ENCODE assay signal across 10 cellular contexts in genomic region chrX:137032378-137032694, GRCh38. TPM values are rescaled to one million over a fixed set of nuclear protein-coding genes. Genes with fewer than 3 reads are reported as not detected.
DNase-seq lines count a peak whose midpoint lies in the region; ATAC-seq, FAIRE-seq and TF ChIP-seq lines count a peak whose summit lies in the region.
"Had no signal": no experiment of that assay in that cellular context is flagged by ENCODE, and none has a peak within 500 bp of the region (broad histone marks: within the 10 kb centered on the region; RNA-seq: fewer than 3 reads in every experiment).

No MANE protein-coding gene starts in this region.

- peaks cover 6% of the 10 kb centered on the region; the same call in 1 of the 2 replicates for H3K9me3 ChIP-seq in IMR-90 (ENCODE audit: control insufficient read depth, insufficient read depth, low read length)
- peaks cover 0 to 3% of the 10 kb centered on the region in 2 donors for H3K9me3 ChIP-seq in esophagus (ENCODE audit: control insufficient read depth in 2 of 2, insufficient read depth in 1 of 2, low read depth in 1 of 2, low read length in 1 of 2)
- no peaks in the 10 kb centered on the region for H3K9me3 ChIP-seq in skeletal muscle tissue (ENCODE audit: control insufficient read depth in 3 of 3, low read length in 3 of 3)
- H3K9me3 ChIP-seq in small intestine (ENCODE audit: control insufficient read depth, low read depth), result no peaks in the 10 kb centered on the region

- H3K9me1 ChIP-seq in IMR-90 (ENCODE audit: insufficient read depth, low read length), result no peaks in the 10 kb centered on the region

- peaks cover 8% of the 10 kb centered on the region for H3K4me1 Mint-ChIP-seq in stimulated activated memory B cell treated with anti-CD40 and anti-IgM and Interleukin-4, amounts not matched to agents 10 μg/mL and 1 μg/mL and 100 μg/mL, for 72 hours

- no peak for TF ChIP-seq RAD21 in IMR-90 (IDR thresholded peaks at IDR 0.05; ENCODE audit: low read length)

- H3K4me1 ChIP-seq in IMR-90 (ENCODE audit: control insufficient read depth, insufficient read depth, low read length) (no peaks in the 10 kb centered on the region), esophagus (ENCODE audit: control insufficient read depth in 2 of 2, insufficient read depth in 2 of 2, low read length in 1 of 2) (peaks cover 4% of the 10 kb centered on the region in 2 donors), skeletal muscle tissue (ENCODE audit: control insufficient read depth in 3 of 3, insufficient read depth in 3 of 3, low read length in 3 of 3) (peaks cover 12 to 14% (median 13%) of the 10 kb centered on the region in 3 donors), small intestine (ENCODE audit: control insufficient read depth in 2 of 2, insufficient read depth in 1 of 2, low read depth in 1 of 2, low read length in 1 of 2) (no peaks in the 10 kb centered on the region)

- H3K79me1 ChIP-seq in IMR-90 (ENCODE audit: low read depth in 1 of 2, low read length in 2 of 2), result no peaks in the 10 kb centered on the region

- H2BK15ac ChIP-seq in IMR-90 (ENCODE audit: low read depth, low read length), result no peak overlapping the region

- no peak overlapping the region for H3K56ac ChIP-seq in IMR-90 (ENCODE audit: extremely low read depth, insufficient read depth, low read length)

- no peak overlapping the region for H4K5ac ChIP-seq in IMR-90 (ENCODE audit: low read depth, low read length)

- no peak overlapping the region for H3K4me3 Mint-ChIP-seq in stimulated activated memory B cell treated with anti-CD40 and anti-IgM and Interleukin-4, amounts not matched to agents 10 μg/mL and 1 μg/mL and 100 μg/mL, for 72 hours

- no peaks in the 10 kb centered on the region for H3K36me3 ChIP-seq in IMR-90 (ENCODE audit: control insufficient read depth, insufficient read depth, low read length)
- no peaks in the 10 kb centered on the region for H3K36me3 ChIP-seq in esophagus (ENCODE audit: control insufficient read depth in 2 of 2, insufficient read depth in 2 of 2, low read length in 1 of 2)
- H3K36me3 ChIP-seq in skeletal muscle tissue (ENCODE audit: control insufficient read depth in 3 of 3, insufficient read depth in 3 of 3, low read length in 3 of 3), result no peaks in the 10 kb centered on the region
- no peaks in the 10 kb centered on the region for H3K36me3 ChIP-seq in small intestine (ENCODE audit: control insufficient read depth in 2 of 2, insufficient read depth in 2 of 2, low read length in 2 of 2)

- no peaks in the 10 kb centered on the region for H3K36me3 Mint-ChIP-seq in stimulated activated memory B cell treated with anti-CD40 and anti-IgM and Interleukin-4, amounts not matched to agents 10 μg/mL and 1 μg/mL and 100 μg/mL, for 72 hours

- ATAC-seq in GM19035 (IDR thresholded peaks at IDR 0.05; ENCODE audit: unreplicated experiment) (peak; percentile 6), IMR-90 (ENCODE audit: low read depth) (no peak; the same call in 1 of the 2 replicates)
- ATAC-seq in stimulated activated memory B cell treated with anti-CD40 and anti-IgM and Interleukin-4, amounts not matched to agents 10 μg/mL and 1 μg/mL and 100 μg/mL, for 72 hours, result no peak

- 21% methylated on average over 12 of the region's 13 CpGs; no CpG with 5 or more reads in 1 of the 2 experiments for WGBS in IMR-90 (ENCODE audit: extremely low coverage in 2 of 2, insufficient read length in 1 of 2), 2 experiments
- 4 to 40% methylated on average over 13 of the region's 13 CpGs for WGBS in esophagus, 2 donors
- WGBS in small intestine, 3 donors, result 4 to 43% (median 9%) methylated on average over 13 of the region's 13 CpGs

- POLR2A ChIA-PET in IMR-90 (lab: Charles Lee; ENCODE audit: unreplicated experiment), result no interaction called here

- DNase-seq in IMR-90 (no peak), NOMO-1 treated with DMSO at 0.1 percent for 48 hours (lab: John Stamatoyannopoulos, UW; ENCODE audit: unreplicated experiment) (no peak), small intestine (no peak), pons (ENCODE audit: low spot score) (no peak)
- DNase-seq: effector CD4-positive, alpha-beta T cell; SHP77 treated with DMSO at 0.1 percent for 48 hours had no signal

- no peak overlapping the region for H3K27ac ChIP-seq in IMR-90 (ENCODE audit: insufficient read depth, low read length)
- H3K27ac ChIP-seq in esophagus (ENCODE audit: low read depth in 2 of 2, low read length in 1 of 2), result no peak overlapping the region
- H3K27ac ChIP-seq in skeletal muscle tissue (ENCODE audit: low read depth, low read length), result no peak overlapping the region
- H3K27ac ChIP-seq in small intestine (ENCODE audit: low read depth in 1 of 2, low read length in 1 of 2), result no peak overlapping the region

- dilution Hi-C loops in IMR-90 (cut with HindIII; ENCODE audit: low sequenced_read_pairs, unreplicated experiment), result no loop called here

- H3K14ac ChIP-seq in IMR-90 (replicated peaks; ENCODE audit: low read depth, low read length), result no peak overlapping the region

- H2AK5ac ChIP-seq in IMR-90 (ENCODE audit: low read depth, low read length), result no peak overlapping the region

- H4K91ac ChIP-seq in IMR-90 (ENCODE audit: insufficient read depth, low read depth, low read length), result no peak overlapping the region

- no peaks in the 10 kb centered on the region for H3K9me3 Mint-ChIP-seq in stimulated activated memory B cell treated with anti-CD40 and anti-IgM and Interleukin-4, amounts not matched to agents 10 μg/mL and 1 μg/mL and 100 μg/mL, for 72 hours

- H4K8ac ChIP-seq in IMR-90 (ENCODE audit: low read depth in 2 of 2, low read length in 2 of 2), result no peak overlapping the region

- peaks cover 18% of the 10 kb centered on the region for H3K27me3 Mint-ChIP-seq in stimulated activated memory B cell treated with anti-CD40 and anti-IgM and Interleukin-4, amounts not matched to agents 10 μg/mL and 1 μg/mL and 100 μg/mL, for 72 hours

- H2BK20ac ChIP-seq in IMR-90 (ENCODE audit: low read depth, low read length), result no peak overlapping the region

- BruUV-seq in IMR-90 (replicated peaks; lab: Mats Ljungman, UMichigan), result no TSS peak

- H3K23ac ChIP-seq in IMR-90 (ENCODE audit: low read depth, low read length), result no peak overlapping the region

- peaks cover 19% of the 10 kb centered on the region for H3K27me3 ChIP-seq in IMR-90 (ENCODE audit: control insufficient read depth, insufficient read depth, low read length)
- peaks cover 0 to 9% of the 10 kb centered on the region in 2 donors for H3K27me3 ChIP-seq in esophagus (ENCODE audit: control insufficient read depth in 1 of 2, insufficient read depth in 2 of 2, low read length in 2 of 2)
- peaks cover 39 to 49% (median 44%) of the 10 kb centered on the region in 3 donors for H3K27me3 ChIP-seq in skeletal muscle tissue (ENCODE audit: control insufficient read depth in 3 of 3, insufficient read depth in 3 of 3, low read length in 3 of 3)
- peaks cover 2 to 10% of the 10 kb centered on the region in 2 donors for H3K27me3 ChIP-seq in small intestine (ENCODE audit: control insufficient read depth in 2 of 2, insufficient read depth in 2 of 2, low read length in 2 of 2)

- no peak overlapping the region for H3K4ac ChIP-seq in IMR-90 (ENCODE audit: low read depth, low read length)

- no peak overlapping the region for H2BK120ac ChIP-seq in IMR-90 (ENCODE audit: low read depth, low read length)

- no peak for TF ChIP-seq CTCF in IMR-90 (conservative IDR thresholded peaks at IDR 0.05; ENCODE audit: low read depth, low read length)

- CTCF ChIA-PET in IMR-90 (lab: Yijun Ruan, JAX), result no interaction called here

- FAIRE-seq in small intestine (lab: Jason Lieb, UNC), result no peak

- no peak overlapping the region for H3K9ac ChIP-seq in IMR-90 (ENCODE audit: low read depth, low read length)
- peak overlapping the region in 1 of 3 donors; percentile 25 for H3K9ac ChIP-seq in skeletal muscle tissue (ENCODE audit: low read depth in 1 of 3, low read length in 3 of 3)

- in situ Hi-C loops in IMR-90 (cut with MboI; ENCODE audit: low sequenced_read_pairs), result no loop called here

- H2AK9ac ChIP-seq in IMR-90 (replicated peaks; ENCODE audit: low read depth, low read length, poor library complexity), result no peak overlapping the region

- no peak overlapping the region for H2BK5ac ChIP-seq in IMR-90 (ENCODE audit: low read depth, low read length, poor library complexity, severe bottlenecking)

- H3K4me2 ChIP-seq in IMR-90 (ENCODE audit: low read depth, low read length), result peak overlapping the region; percentile 50

- no peaks in the 10 kb centered on the region for H4K20me1 ChIP-seq in IMR-90 (ENCODE audit: insufficient read depth, low read length)

- no peak for TF ChIP-seq POLR2A in IMR-90 (IDR thresholded peaks at IDR 0.05; ENCODE audit: low read depth, low read length)

- H3K4me3 ChIP-seq in IMR-90 (ENCODE audit: insufficient read depth, low read depth, low read length) (peak overlapping the region; percentile 41; the same call in 1 of the 2 replicates), esophagus (ENCODE audit: low read depth in 1 of 2, low read length in 2 of 2) (peak overlapping the region; percentile 31 to 42), skeletal muscle tissue (ENCODE audit: low read length in 3 of 3) (peak overlapping the region; percentile 52 to 68 (median 67)), small intestine (ENCODE audit: low read depth in 1 of 2, low read length in 2 of 2) (no peak overlapping the region)

- peak overlapping the region; percentile 73 for H2AFZ ChIP-seq in IMR-90 (replicated peaks; ENCODE audit: low read length, poor library complexity)

- no peak overlapping the region for H3K18ac ChIP-seq in IMR-90 (ENCODE audit: low read depth, low read length)

- H3K27ac Mint-ChIP-seq in stimulated activated memory B cell treated with anti-CD40 and anti-IgM and Interleukin-4, amounts not matched to agents 10 μg/mL and 1 μg/mL and 100 μg/mL, for 72 hours, result no peak overlapping the region

- intact Hi-C loops in IMR-90 (cut with micrococcal nuclease), result no loop called here

TF ChIP-seq in IMR-90, 13 proteins besides CTCF, POLR2A, EP300 and RAD21:
- TF ChIP-seq USF2 (IDR thresholded peaks at IDR 0.05; ENCODE audit: low read depth, low read length) (no peak), FOS (IDR thresholded peaks at IDR 0.05; ENCODE audit: low read depth, low read length) (no peak), CHD1 (IDR thresholded peaks at IDR 0.05; ENCODE audit: low read depth, low read length) (no peak), MAFK (IDR thresholded peaks at IDR 0.05; ENCODE audit: low read depth, low read length) (no peak), BHLHE40 (IDR thresholded peaks at IDR 0.05; ENCODE audit: low read depth, low read length) (no peak)
TF ChIP-seq in IMR-90: peak in this region for 0.

RNA-seq across cellular contexts. Expression of gene GPR101, which starts 1.5 kb away (rescaled TPM):
- total RNA-seq in IMR-90 (2012; rRNA removed) (not detected in 2 replicates), skeletal muscle tissue (not detected)
- polyA plus RNA-seq in IMR-90 (2012; rRNA removed) (not detected in 2 replicates), esophagus (not detected), small intestine (not detected)
- not detected in 2 replicates for polyA plus RNA-seq in IMR-90 (2012; cell fraction: cytosol; rRNA removed)
- not detected in 2 replicates for polyA plus RNA-seq in IMR-90 (2012; cell fraction: nucleus; rRNA removed; ENCODE audit: low replicate concordance)

Comparison
In these comparisons a context has a peak if more than half of its experiments do, and no peak if none do; other contexts are left out.
1. H3K4me3 ChIP-seq: peak in IMR-90 (single experiment), esophagus (2 of 2) and skeletal muscle tissue (3 of 3); none in small intestine (0 of 2).